ENCODE assay signal across 15 cellular contexts in the genomic region with DNA sequence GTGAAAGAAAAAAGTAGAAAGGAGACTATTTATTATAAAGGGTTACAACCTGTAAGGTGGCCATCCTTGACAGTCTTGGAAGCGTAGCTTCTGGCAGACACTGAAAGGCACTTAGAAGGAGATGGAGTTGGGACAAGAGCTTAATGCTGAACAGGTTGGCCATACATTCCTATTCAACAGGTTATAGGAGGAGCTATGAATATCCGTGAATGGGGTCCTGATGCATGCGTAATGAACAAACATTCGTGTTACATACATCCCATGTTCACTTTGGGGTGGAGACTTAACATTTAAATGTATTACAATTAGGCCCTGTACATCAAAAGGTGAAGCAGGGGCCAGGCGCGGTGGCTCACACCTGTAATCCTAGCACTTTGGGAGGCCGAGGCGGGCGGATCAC. TPM values are rescaled to one million over a fixed set of nuclear protein-coding genes. Genes with fewer than 3 reads are reported as not detected.
DNase-seq lines count a peak whose midpoint lies in the region; ATAC-seq and TF ChIP-seq lines count a peak whose summit lies in the region.
"Had no signal": no experiment of that assay in that cellular context is flagged by ENCODE, and none has a peak within 500 bp of the region (broad histone marks: within the 10 kb centered on the region; RNA-seq: fewer than 3 reads in every experiment).

No MANE protein-coding gene starts in this region.

- intact Hi-C loops in PC-3 (cut with micrococcal nuclease), result no loop called here

- H2AFZ ChIP-seq in PC-3 (ENCODE audit: low read length), result no peak overlapping the region
- H2AFZ ChIP-seq: GM23338 had no signal

- H3K4me2 ChIP-seq in PC-3 (ENCODE audit: low read length), result no peak overlapping the region
- H3K4me2 ChIP-seq: GM23338 had no signal

- peaks cover 48% of the 10 kb centered on the region for H3K4me1 ChIP-seq in PC-3 (ENCODE audit: insufficient read depth, low read length)

- BruUV-seq in PC-3 (replicated peaks; lab: Mats Ljungman, UMichigan), result no TSS peak

- H3K79me2 ChIP-seq in PC-3 (ENCODE audit: low read length), result peaks cover 69% of the 10 kb centered on the region

- H3K27me3 ChIP-seq in PC-3 (ENCODE audit: low read length), result no peaks in the 10 kb centered on the region

- no peaks in the 10 kb centered on the region for H3K27me3 Mint-ChIP-seq in mesothelial cell of epicardium (ENCODE audit: low read depth)
- no peaks in the 10 kb centered on the region for H3K27me3 Mint-ChIP-seq in type B pancreatic cell

- H3K4me3 ChIP-seq in PC-3 (ENCODE audit: low read length), result no peak overlapping the region
- H3K4me3 ChIP-seq: GM12878, GM23338 had no signal

- H3K9me3 Mint-ChIP-seq in mesothelial cell of epicardium (peaks cover 4% of the 10 kb centered on the region), type B pancreatic cell (no peaks in the 10 kb centered on the region)
- H3K9me3 Mint-ChIP-seq: CD4-positive, alpha-beta memory T cell; GM23338; H9; HFFc6 had no signal

- DNase-seq in PC-3, result no peak
- DNase-seq in mesothelial cell of epicardium (ENCODE audit: low spot score in 2 of 2, unreplicated experiment in 2 of 2), result no peak
- DNase-seq in type B pancreatic cell (ENCODE audit: extremely low spot score, unreplicated experiment), result no peak
- no peak for DNase-seq in globus pallidus (ENCODE audit: low spot score)
- DNase-seq in GM03348 (ENCODE audit: low spot score), result no peak
- DNase-seq in RPMI8226, result no peak
- DNase-seq: C1 segment of cervical spinal cord; CD4-positive, alpha-beta memory T cell; COR-L47; DMS153; DND-41; H9; HFFc6 had no signal

- CTCF ChIA-PET in PC-3 (lab: Charles Lee), result no interaction called here

- no peaks in the 10 kb centered on the region for H4K20me1 ChIP-seq in PC-3 (ENCODE audit: low read length)

- H3K4me3 Mint-ChIP-seq in mesothelial cell of epicardium (no peak overlapping the region), type B pancreatic cell (peak overlapping the region; percentile 41)
- H3K4me3 Mint-ChIP-seq: CD4-positive, alpha-beta memory T cell; GM23338; H9; HFFc6 had no signal

- no peak for ATAC-seq in PC-3
- ATAC-seq: GM12878, GM23338 had no signal

- H3K36me3 ChIP-seq in PC-3 (ENCODE audit: low read depth, low read length), result peaks cover 7% of the 10 kb centered on the region

- H3K36me3 Mint-ChIP-seq in mesothelial cell of epicardium (peaks cover 14% of the 10 kb centered on the region), type B pancreatic cell (peaks cover 4% of the 10 kb centered on the region)
- H3K36me3 Mint-ChIP-seq: CD4-positive, alpha-beta memory T cell had no signal

- no peaks in the 10 kb centered on the region for H3F3A ChIP-seq in PC-3 (ENCODE audit: low read length, unreplicated experiment)

- H3K27ac ChIP-seq in PC-3 (ENCODE audit: low read length), result peak overlapping the region; percentile 96

- H3K4me1 Mint-ChIP-seq in mesothelial cell of epicardium (peaks cover 12% of the 10 kb centered on the region), type B pancreatic cell (ENCODE audit: unreplicated experiment) (peaks cover 17% of the 10 kb centered on the region)
- H3K4me1 Mint-ChIP-seq: CD4-positive, alpha-beta memory T cell had no signal

- H3K9me2 ChIP-seq in PC-3 (replicated peaks; ENCODE audit: low read length), result no peaks in the 10 kb centered on the region

- no peak overlapping the region; the same call in 1 of the 2 replicates for H3K9ac ChIP-seq in PC-3 (ENCODE audit: low read length)

- POLR2A ChIA-PET in PC-3 (lab: Charles Lee; ENCODE audit: unreplicated experiment), result interaction anchor here (0.8 kb wide), 1 partner anchor 114 kb away, joined by 7 read pairs; no protein-coding TSS in a partner anchor

- TF ChIP-seq CTCF in PC-3 (conservative IDR thresholded peaks at IDR 0.05; ENCODE audit: low read depth, low read length) (no peak), mesothelial cell of epicardium (IDR thresholded peaks at IDR 0.05; ENCODE audit: unreplicated experiment) (no peak), type B pancreatic cell (conservative IDR thresholded peaks at IDR 0.05) (no peak)

- no peaks in the 10 kb centered on the region for H3K9me3 ChIP-seq in PC-3 (ENCODE audit: low read length)

- H3K27ac Mint-ChIP-seq in mesothelial cell of epicardium (peak overlapping the region; percentile 30), type B pancreatic cell (peak overlapping the region; percentile 44)
- H3K27ac Mint-ChIP-seq: CD4-positive, alpha-beta memory T cell; HFFc6 had no signal

RNA-seq across cellular contexts. Expression of a gene that starts 33.3 kb away (rescaled TPM):
- 14.0 and 15.4 TPM in 2 replicates for total RNA-seq in PC-3 (2014; rRNA removed)
- total RNA-seq in mesothelial cell of epicardium, result 41.8 to 46.2 TPM (median 46.0 TPM) in 3 replicates
- 23.6 and 40.7 TPM in 2 replicates for total RNA-seq in type B pancreatic cell (ENCODE audit: low replicate concordance)

RNA-seq across cellular contexts. Expression of a gene that starts 34.1 kb away (rescaled TPM):
- 35.4 and 45.2 TPM in 2 replicates for total RNA-seq in PC-3 (2014; rRNA removed)
- total RNA-seq in mesothelial cell of epicardium, result 36.1 to 37.8 TPM (median 37.0 TPM) in 3 replicates
- 57.5 and 135 TPM in 2 replicates for total RNA-seq in type B pancreatic cell (ENCODE audit: low replicate concordance)
